15 cellular contexts compared by ENCODE assay signal in genomic region chr9:122377241-122378164, GRCh38. TPM values are rescaled to one million over a fixed set of nuclear protein-coding genes. Genes with fewer than 3 reads are reported as not detected.
DNase-seq lines count a peak whose midpoint lies in the region; ATAC-seq, FAIRE-seq and TF ChIP-seq lines count a peak whose summit lies in the region.
"Had no signal": no experiment of that assay in that cellular context is flagged by ENCODE, and none has a peak within 500 bp of the region (broad histone marks: within the 10 kb centered on the region; RNA-seq: fewer than 3 reads in every experiment).

No MANE protein-coding gene starts in this region.

- no peaks in the 10 kb centered on the region for H3K36me3 ChIP-seq in CD8-positive, alpha-beta memory T cell (ENCODE audit: insufficient read depth, low read length)
- no peaks in the 10 kb centered on the region for H3K36me3 ChIP-seq in SK-N-SH (replicated peaks in 1 of 2; ENCODE audit: control insufficient read depth in 1 of 2, insufficient read depth in 2 of 2, low read length in 1 of 2)
- peaks cover 0 to 30% (median 14%) of the 10 kb centered on the region in 4 donors for H3K36me3 ChIP-seq in esophagus muscularis mucosa
- H3K36me3 ChIP-seq in rectal smooth muscle tissue (ENCODE audit: control insufficient read depth, insufficient read depth, low read length): peaks cover 5% of the 10 kb centered on the region
- H3K36me3 ChIP-seq: ovary had no signal

- intact Hi-C loops in esophagus muscularis mucosa (cut with DNase I): no loop called here

- H3K9me3 ChIP-seq in CD8-positive, alpha-beta memory T cell (ENCODE audit: low read length): peaks cover 6% of the 10 kb centered on the region
- H3K9me3 ChIP-seq in SK-N-SH (no peaks in the 10 kb centered on the region), esophagus muscularis mucosa (no peaks in the 10 kb centered on the region)
- H3K9me3 ChIP-seq: ovary had no signal

- no peaks in the 10 kb centered on the region for H3K4me1 ChIP-seq in CD8-positive, alpha-beta memory T cell (ENCODE audit: insufficient read depth, low read length)
- H3K4me1 ChIP-seq in SK-N-SH (ENCODE audit: control insufficient read depth in 1 of 2, insufficient read depth in 2 of 2, low read depth in 1 of 2, low read length in 1 of 2) (peaks cover 9 to 25% of the 10 kb centered on the region in 2 experiments; a peak in 3 of 4 replicates), esophagus muscularis mucosa (peaks cover 26 to 61% (median 60%) of the 10 kb centered on the region in 4 donors), rectal smooth muscle tissue (ENCODE audit: control insufficient read depth, insufficient read depth, low read length) (peaks cover 37% of the 10 kb centered on the region)

- peaks cover 0 to 3% (median 0%) of the 10 kb centered on the region in 3 donors for H3K36me3 Mint-ChIP-seq in CD8-positive, alpha-beta memory T cell

- H3K4me3 ChIP-seq in CD8-positive, alpha-beta memory T cell (ENCODE audit: low read length): no peak overlapping the region
- H3K4me3 ChIP-seq in SK-N-SH (ENCODE audit: low read depth in 2 of 2, low read length in 1 of 2): no peak overlapping the region
- H3K4me3 ChIP-seq in esophagus muscularis mucosa: no peak overlapping the region
- peak overlapping the region; percentile 23 for H3K4me3 ChIP-seq in rectal smooth muscle tissue (ENCODE audit: low read length)
- H3K4me3 ChIP-seq: ovary had no signal

- no peak overlapping the region for H3K27ac Mint-ChIP-seq in CD8-positive, alpha-beta memory T cell
- H3K27ac Mint-ChIP-seq: activated CD4-positive, alpha-beta memory T cell treated with anti-CD3 and anti-CD28 coated beads, Interleukin-2, amount 10 ng/mL, durations not matched to agents 7 days and 5 days had no signal

- TF ChIP-seq CTCF in SK-N-SH (IDR thresholded peaks at IDR 0.05): no peak
- no peak for TF ChIP-seq CTCF in esophagus muscularis mucosa (IDR thresholded peaks at IDR 0.05)

- H3K27me3 Mint-ChIP-seq in CD8-positive, alpha-beta memory T cell: peaks cover 18 to 28% of the 10 kb centered on the region in 2 donors

- TF ChIP-seq POLR2A in esophagus muscularis mucosa (IDR thresholded peaks at IDR 0.05; ENCODE audit: low read depth): no peak

- no peaks in the 10 kb centered on the region for H3K9me2 ChIP-seq in SK-N-SH

- H3K4me3 Mint-ChIP-seq in CD8-positive, alpha-beta memory T cell: no peak overlapping the region
- H3K4me3 Mint-ChIP-seq: activated CD4-positive, alpha-beta memory T cell treated with anti-CD3 and anti-CD28 coated beads, Interleukin-2, amount 10 ng/mL, durations not matched to agents 7 days and 5 days had no signal

- H3K4me1 Mint-ChIP-seq in CD8-positive, alpha-beta memory T cell: no peaks in the 10 kb centered on the region
- H3K4me1 Mint-ChIP-seq: activated CD4-positive, alpha-beta memory T cell treated with anti-CD3 and anti-CD28 coated beads, Interleukin-2, amount 10 ng/mL, durations not matched to agents 7 days and 5 days had no signal

- ATAC-seq in HG03097 (IDR thresholded peaks at IDR 0.05; ENCODE audit: low FRiP score, unreplicated experiment) (no peak), esophagus mucosa (no peak)

- POLR2A ChIA-PET in CD8-positive, alpha-beta memory T cell (lab: Charles Lee): no interaction called here
- POLR2A ChIA-PET in SK-N-SH (lab: Yijun Ruan, JAX): no interaction called here

- H3K27ac ChIP-seq in CD8-positive, alpha-beta memory T cell (ENCODE audit: low read depth, low read length): peak overlapping the region; percentile 24
- H3K27ac ChIP-seq in SK-N-SH (ENCODE audit: low read depth in 2 of 2, low read length in 1 of 2) (no peak overlapping the region), esophagus muscularis mucosa (replicated peaks in 1 of 4) (peak overlapping the region; percentile 85 to 90 (median 86)), rectal smooth muscle tissue (ENCODE audit: low read depth, low read length) (peak overlapping the region; percentile 89)
- H3K27ac ChIP-seq: ovary had no signal

- CTCF ChIA-PET in CD8-positive, alpha-beta memory T cell (lab: Charles Lee): interaction anchor here (1.4 to 1.8 kb wide), 3 partner anchors 9 to 27 kb away, joined by 4 read pairs; no protein-coding TSS in a partner anchor
- CTCF ChIA-PET in SK-N-SH (lab: Yijun Ruan, JAX): interaction anchor here (1.3 kb wide), 1 partner anchor 11 kb away, joined by 4 read pairs; no protein-coding TSS in a partner anchor

- H3F3A ChIP-seq in SK-N-SH (replicated peaks; ENCODE audit: insufficient read depth): peaks cover 2% of the 10 kb centered on the region

- no peak for DNase-seq in CD8-positive, alpha-beta memory T cell
- DNase-seq in SK-N-SH: no peak
- no peak for DNase-seq in esophagus muscularis mucosa (ENCODE audit: extremely low spot score)
- DNase-seq in urothelium cell line (ENCODE audit: low spot score): no peak
- no peak for DNase-seq in COLO668 (lab: John Stamatoyannopoulos, UW; ENCODE audit: unreplicated experiment)
- DNase-seq: activated CD4-positive, alpha-beta memory T cell treated with anti-CD3 and anti-CD28 coated beads, Interleukin-2, amount 10 ng/mL, durations not matched to agents 7 days and 5 days; effector CD4-positive, alpha-beta T cell; NCI-H1436 treated with DMSO at 0.1 percent for 48 hours; NCI-H82; ovary; stimulated activated CD4-positive, alpha-beta T cell treated with anti-CD3 and anti-CD28 coated beads, Interleukin-4, amount 100 ng/mL, for 24 hours had no signal

- no peak overlapping the region for H2AFZ ChIP-seq in SK-N-SH (ENCODE audit: low read depth)

- H4K20me1 ChIP-seq in SK-N-SH (ENCODE audit: insufficient read depth): no peaks in the 10 kb centered on the region

- H3K9ac ChIP-seq in SK-N-SH: no peak overlapping the region
- no peak overlapping the region for H3K9ac ChIP-seq in rectal smooth muscle tissue (ENCODE audit: low read length)

- FAIRE-seq in urothelium cell line (lab: Jason Lieb, UNC): no peak
- FAIRE-seq: H54 had no signal

- H3K79me2 ChIP-seq in SK-N-SH (ENCODE audit: insufficient read depth): no peaks in the 10 kb centered on the region

- TF ChIP-seq RAD21 in SK-N-SH (IDR thresholded peaks at IDR 0.05; ENCODE audit: low read length): no peak

- TF ChIP-seq EP300 in SK-N-SH (IDR thresholded peaks at IDR 0.05; ENCODE audit: borderline replicate concordance in 1 of 2, low read depth in 1 of 2, low read length in 1 of 2) (no peak), esophagus muscularis mucosa (IDR thresholded peaks at IDR 0.05) (no peak)

- H3K4me2 ChIP-seq in SK-N-SH: 0 out of 2 replicates have a peak overlapping the region, but pooled peaks have one; percentile 18

- H3K9me3 Mint-ChIP-seq in CD8-positive, alpha-beta memory T cell: peaks cover 0 to 15% (median 2%) of the 10 kb centered on the region in 5 donors

- 88% methylated on average over 19 of the region's 24 CpGs for WGBS in SK-N-SH (ENCODE audit: low lambda C conversion rate)
- 73% methylated on average over 18 of the region's 24 CpGs for WGBS in esophagus muscularis mucosa

- H3K27me3 ChIP-seq in CD8-positive, alpha-beta memory T cell (ENCODE audit: insufficient read depth, low read length, poor library complexity, severe bottlenecking): no peaks in the 10 kb centered on the region
- H3K27me3 ChIP-seq in SK-N-SH (ENCODE audit: insufficient read depth) (no peaks in the 10 kb centered on the region), esophagus muscularis mucosa (no peaks in the 10 kb centered on the region), rectal smooth muscle tissue (ENCODE audit: control insufficient read depth, insufficient read depth, low read length) (no peaks in the 10 kb centered on the region)
- H3K27me3 ChIP-seq: ovary had no signal

TF ChIP-seq in SK-N-SH, 30 proteins besides CTCF, POLR2A, EP300 and RAD21:
- TF ChIP-seq MXI1 (IDR thresholded peaks at IDR 0.05; ENCODE audit: low read depth, low read length) (no peak), CHD2 (IDR thresholded peaks at IDR 0.05; ENCODE audit: low read length, partially characterized antibody) (no peak), MAX (IDR thresholded peaks at IDR 0.05; ENCODE audit: low read depth) (no peak), RFX5 (IDR thresholded peaks at IDR 0.05; ENCODE audit: low read length) (no peak), MEF2A (IDR thresholded peaks at IDR 0.05; ENCODE audit: borderline replicate concordance, low read depth) (no peak), PBX3 (IDR thresholded peaks at IDR 0.05) (no peak), FOSL2 (IDR thresholded peaks at IDR 0.05; ENCODE audit: borderline replicate concordance, low read depth) (no peak), SMC3 (IDR thresholded peaks at IDR 0.05; ENCODE audit: low read depth, low read length) (no peak), RCOR1 (IDR thresholded peaks at IDR 0.05; ENCODE audit: low read length) (no peak), USF1 (IDR thresholded peaks at IDR 0.05; ENCODE audit: borderline replicate concordance, low read depth) (no peak), TEAD4 (IDR thresholded peaks at IDR 0.05; ENCODE audit: borderline replicate concordance, insufficient read depth) (no peak), RXRA (IDR thresholded peaks at IDR 0.05; ENCODE audit: borderline replicate concordance, low read depth) (no peak), TCF12 (IDR thresholded peaks at IDR 0.05) (no peak), FOXM1 (IDR thresholded peaks at IDR 0.05; ENCODE audit: low read depth) (no peak)
TF ChIP-seq in SK-N-SH: peak in this region for 0.

RNA-seq across cellular contexts. Expression of gene PTGS1, which starts 6.7 kb away (rescaled TPM):
- total RNA-seq in CD8-positive, alpha-beta memory T cell: under 1 TPM; 0.27 to 0.44 TPM
- not detected for polyA plus RNA-seq in CD8-positive, alpha-beta memory T cell
- 4.0 and 5.4 TPM in 2 replicates for polyA plus RNA-seq in SK-N-SH (2012; rRNA removed)
- polyA plus RNA-seq in SK-N-SH (2012; cell fraction: cytosol; rRNA removed): 3.2 and 4.4 TPM in 2 replicates
- 4.9 and 5.0 TPM in 2 replicates for polyA plus RNA-seq in SK-N-SH (2012; cell fraction: nucleus; rRNA removed)
- total RNA-seq in esophagus muscularis mucosa (100 to 1,000 TPM in 1 of 4 donors, 10 to 100 TPM in 3; 72.2 to 119 (median 84.1) TPM), esophagus mucosa (29.9 TPM)

Comparison
In these comparisons a context has a peak if more than half of its experiments do, and no peak if none do; other contexts are left out.
1. H3K27ac ChIP-seq: peak in CD8-positive, alpha-beta memory T cell (single experiment), esophagus muscularis mucosa (4 of 4) and rectal smooth muscle tissue (single experiment); none in SK-N-SH (0 of 2).
2. RNA of gene PTGS1, which starts 6.7 kb away (total RNA-seq): 72.2 to 119 TPM in esophagus muscularis mucosa and 29.9 TPM in esophagus mucosa (single experiment); 0.27 to 0.44 TPM in CD8-positive, alpha-beta memory T cell; every median in the first group is over 10 times any median in the second.